Comparison of ENCODE assay signal across 23 cellular contexts in the genomic region with DNA sequence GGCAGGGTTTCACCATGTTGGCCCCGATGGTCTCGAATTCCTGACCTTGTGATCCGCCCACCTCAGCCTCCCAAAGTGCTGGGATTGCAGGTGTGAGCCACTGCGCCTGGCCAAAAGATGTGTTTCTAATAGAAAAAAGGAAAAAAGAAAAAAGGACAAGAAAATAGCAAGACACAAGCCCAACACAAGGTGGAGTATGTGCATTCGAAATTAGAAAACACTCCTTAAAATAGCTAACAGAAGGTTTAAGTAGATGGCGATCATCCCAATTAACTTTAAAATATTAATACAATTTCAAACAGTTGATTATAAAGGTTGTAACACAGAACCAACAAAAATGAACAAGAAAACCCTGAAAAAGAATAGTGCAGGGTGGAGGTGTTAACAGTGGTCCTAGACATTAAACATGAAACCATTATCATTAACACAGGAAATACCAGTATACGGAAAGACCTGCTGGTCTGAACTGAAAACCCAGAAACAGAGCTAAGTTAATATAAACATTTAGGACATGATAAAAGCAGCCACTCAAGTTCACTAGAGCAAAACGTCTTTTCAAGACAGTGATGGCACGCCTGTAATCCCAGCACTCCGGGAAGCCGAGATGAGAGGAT. TPM values are rescaled to one million over a fixed set of nuclear protein-coding genes. Genes with fewer than 3 reads are reported as not detected.
A peak's percentile ranks its signal among the peaks of the same experiment; 100 is the strongest.
DNase-seq lines count a peak whose midpoint lies in the region; ATAC-seq, FAIRE-seq and TF ChIP-seq lines count a peak whose summit lies in the region.
"Had no signal": no experiment of that assay in that cellular context is flagged by ENCODE, and none has a peak within 500 bp of the region (broad histone marks: within the 10 kb centered on the region; RNA-seq: fewer than 3 reads in every experiment).

No MANE protein-coding gene starts in this region.

- DNase-seq in D721Med (ENCODE audit: insufficient read length, low spot score) (peak; percentile 4), NAMALWA (ENCODE audit: low spot score) (peak; percentile 7), fibroblast of pulmonary artery (ENCODE audit: low read depth) (peak; percentile 21), retinal pigment epithelial cell (ENCODE audit: low read depth) (no peak), esophagus squamous epithelium (lab: John Stamatoyannopoulos, UW) (no peak), dorsolateral prefrontal cortex (no peak)
- DNase-seq: activated CD4-positive, alpha-beta T cell treated with anti-CD3 and anti-CD28 coated beads for 48 hours; activated T-cell treated with anti-CD3 and anti-CD28 coated beads, Interleukin-2, amount 50 U/mL, for 24 hours; cortex of kidney; glutamatergic neuron; MM.1S; NCI-H187; NCI-H446; small intestine; stimulated activated CD4-positive, alpha-beta T cell treated with anti-CD3 and anti-CD28 coated beads, Interleukin-4, amount 100 ng/mL, for 4 hours; substantia nigra had no signal

- no peak for TF ChIP-seq CTCF in D721Med (IDR thresholded peaks at IDR 0.05; ENCODE audit: insufficient read depth, missing control alignments)
- peak; percentile 22 for TF ChIP-seq CTCF in fibroblast of pulmonary artery (IDR thresholded peaks at IDR 0.05; ENCODE audit: low read length, missing control alignments)
- peak; percentile 23 for TF ChIP-seq CTCF in retinal pigment epithelial cell (conservative IDR thresholded peaks at IDR 0.05; ENCODE audit: low read depth, low read length)
- TF ChIP-seq CTCF in esophagus squamous epithelium (IDR thresholded peaks at IDR 0.05): peak in 1 of 6 experiments; percentile 15
- peak in 6 of 56 donors; percentile 10 to 23 (median 14) for TF ChIP-seq CTCF in dorsolateral prefrontal cortex (IDR thresholded peaks at IDR 0.05 in 54 of 56, conservative IDR thresholded peaks at IDR 0.05 in 2 of 56; ENCODE audit: low read depth in 1 of 56, partially characterized antibody in 56 of 56)

- H3K27ac ChIP-seq in esophagus squamous epithelium (no peak overlapping the region), dorsolateral prefrontal cortex (no peak overlapping the region)
- H3K27ac ChIP-seq: BLaER1, epithelial cell of prostate, pancreas, RWPE1, vagina had no signal

- FAIRE-seq in D721Med (lab: Jason Lieb, UNC): no peak
- FAIRE-seq: G401.6, pancreas, small intestine had no signal

- 74 to 79% methylated on average over 8 to 11 of the region's 11 CpGs for WGBS in esophagus squamous epithelium, 2 donors

- no peaks in the 10 kb centered on the region for H3K27me3 ChIP-seq in esophagus squamous epithelium
- H3K27me3 ChIP-seq in dorsolateral prefrontal cortex: no peaks in the 10 kb centered on the region
- H3K27me3 ChIP-seq: BLaER1, pancreas, vagina had no signal

- H3K36me3 ChIP-seq in esophagus squamous epithelium: peaks cover 46 to 100% (median 65%) of the 10 kb centered on the region in 3 donors

- intact Hi-C loops in esophagus squamous epithelium (cut with DNase I): no loop called here
- intact Hi-C loops in dorsolateral prefrontal cortex (cut with DNase I): no loop called here

- no peaks in the 10 kb centered on the region for H3K4me1 ChIP-seq in esophagus squamous epithelium
- H3K4me1 ChIP-seq: BLaER1, vagina had no signal

- no peak for TF ChIP-seq POLR2A in esophagus squamous epithelium (IDR thresholded peaks at IDR 0.05)

- H3K4me3 ChIP-seq in fibroblast of pulmonary artery (replicated peaks; ENCODE audit: low read depth, low read length) (no peak overlapping the region), retinal pigment epithelial cell (ENCODE audit: low read length) (no peak overlapping the region), esophagus squamous epithelium (no peak overlapping the region), dorsolateral prefrontal cortex (no peak overlapping the region)
- H3K4me3 ChIP-seq: BLaER1, pancreas, vagina had no signal

- ATAC-seq in GM19035 (IDR thresholded peaks at IDR 0.05; ENCODE audit: unreplicated experiment): no peak
- ATAC-seq: pancreas had no signal

- H3K9me3 ChIP-seq in esophagus squamous epithelium: no peaks in the 10 kb centered on the region
- H3K9me3 ChIP-seq: BLaER1, pancreas, vagina had no signal

RNA-seq across cellular contexts. Expression of a gene that starts 57.9 kb away (rescaled TPM):
- total RNA-seq in esophagus squamous epithelium: 100 to 1,000 TPM; 239 to 310 (median 273) TPM
- total RNA-seq in dorsolateral prefrontal cortex: 100 to 1,000 TPM; 216 to 367 (median 256) TPM

RNA-seq across cellular contexts. Expression of a gene that starts 58.2 kb away (rescaled TPM):
- total RNA-seq in esophagus squamous epithelium: 100 to 1,000 TPM in 3 of 4 donors, 10 to 100 TPM in 1; 95.9 to 236 (median 185) TPM
- 100 to 1,000 TPM; 149 to 396 (median 221) TPM for total RNA-seq in dorsolateral prefrontal cortex

Comparison
In these comparisons a context has a peak if more than half of its experiments do, and no peak if none do; other contexts are left out.
1. DNase-seq: peak in D721Med (single experiment), NAMALWA (single experiment) and fibroblast of pulmonary artery (single experiment); none in retinal pigment epithelial cell (single experiment), esophagus squamous epithelium (single experiment) and dorsolateral prefrontal cortex (0 of 10).